Comparison of ENCODE assay signal across 18 cellular contexts in the genomic region with DNA sequence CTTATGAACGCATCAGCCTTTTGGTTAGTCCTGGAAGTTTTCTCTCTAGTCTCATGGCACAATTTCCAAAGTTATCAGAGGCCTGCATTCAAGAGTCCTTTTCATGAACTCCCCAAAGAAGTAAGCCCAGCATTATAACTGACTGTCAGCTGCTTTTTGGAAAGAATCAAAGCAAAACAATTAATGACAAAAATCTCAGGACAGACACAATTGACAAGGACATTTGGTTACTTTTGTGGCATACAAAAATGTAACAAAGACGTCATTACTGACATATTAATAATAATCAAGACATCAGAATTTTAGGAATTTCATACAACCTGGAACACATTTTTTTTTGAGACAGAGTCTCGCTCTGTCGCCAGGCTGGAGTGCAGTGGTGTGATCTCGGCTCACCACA.
"Had no signal": no experiment of that assay in that cellular context is flagged by ENCODE, and none has a peak within 500 bp of the region (broad histone marks: within the 10 kb centered on the region; RNA-seq: fewer than 3 reads in every experiment).

No MANE protein-coding gene starts in this region.

- H3K9me3 ChIP-seq: tibial nerve, vagina had no signal

- H3K4me3 Mint-ChIP-seq: activated CD4-positive, alpha-beta T cell treated with anti-CD3 and anti-CD28 coated beads, Interleukin-2, amount 10 ng/mL, durations not matched to agents 7 days and 5 days; activated CD8-positive, alpha-beta T cell treated with anti-CD3 and anti-CD28 coated beads, Interleukin-2, amount 10 ng/mL, durations not matched to agents 7 days and 5 days; activated naive CD4-positive, alpha-beta T cell treated with anti-CD3 and anti-CD28 coated beads for 36 hours; activated T-cell treated with anti-CD3 and anti-CD28 coated beads, Interleukin-2, amount 50 U/mL, for 4 hours; effector memory CD8-positive, alpha-beta T cell; nephron progenitor cell; stimulated activated naive CD8-positive, alpha-beta T cell treated with anti-CD3 and anti-CD28 coated beads, Interleukin-15, Interleukin-2, amounts not matched to agents 100 ng/mL and 50 ng/mL, for 24 hours; T-cell had no signal

- H3K4me3 ChIP-seq: lung, tibial nerve, vagina had no signal

- ATAC-seq: activated CD8-positive, alpha-beta T cell treated with anti-CD3 and anti-CD28 coated beads, Interleukin-2, amount 10 ng/mL, durations not matched to agents 7 days and 5 days; activated T-cell treated with anti-CD3 and anti-CD28 coated beads, Interleukin-2, amount 50 U/mL, for 4 hours; effector memory CD8-positive, alpha-beta T cell; foreskin keratinocyte; left lobe of liver; T-cell had no signal

- H3K9me3 Mint-ChIP-seq: activated naive CD4-positive, alpha-beta T cell treated with anti-CD3 and anti-CD28 coated beads for 36 hours; activated T-cell treated with anti-CD3 and anti-CD28 coated beads, Interleukin-2, amount 50 U/mL, for 4 hours; effector memory CD8-positive, alpha-beta T cell; stimulated activated naive CD8-positive, alpha-beta T cell treated with anti-CD3 and anti-CD28 coated beads, Interleukin-15, Interleukin-2, amounts not matched to agents 100 ng/mL and 50 ng/mL, for 24 hours; T-cell had no signal

- DNase-seq: activated CD4-positive, alpha-beta T cell treated with anti-CD3 and anti-CD28 coated beads, Interleukin-2, amount 10 ng/mL, durations not matched to agents 7 days and 5 days; activated CD8-positive, alpha-beta T cell treated with anti-CD3 and anti-CD28 coated beads, Interleukin-2, amount 10 ng/mL, durations not matched to agents 7 days and 5 days; activated naive CD4-positive, alpha-beta T cell treated with anti-CD3 and anti-CD28 coated beads for 36 hours; activated T-cell treated with anti-CD3 and anti-CD28 coated beads, Interleukin-2, amount 50 U/mL, for 4 hours; effector memory CD8-positive, alpha-beta T cell; foreskin keratinocyte; kidney; nephron progenitor cell; occipital lobe; stimulated activated CD4-positive, alpha-beta T cell treated with anti-CD3 and anti-CD28 coated beads, Interleukin-2, amount 100 ng/mL, for 48 hours; T-cell; T1000 had no signal

- H3K27ac Mint-ChIP-seq: activated CD4-positive, alpha-beta T cell treated with anti-CD3 and anti-CD28 coated beads, Interleukin-2, amount 10 ng/mL, durations not matched to agents 7 days and 5 days; activated CD8-positive, alpha-beta T cell treated with anti-CD3 and anti-CD28 coated beads, Interleukin-2, amount 10 ng/mL, durations not matched to agents 7 days and 5 days; activated naive CD4-positive, alpha-beta T cell treated with anti-CD3 and anti-CD28 coated beads for 36 hours; nephron progenitor cell; stimulated activated naive CD8-positive, alpha-beta T cell treated with anti-CD3 and anti-CD28 coated beads, Interleukin-15, Interleukin-2, amounts not matched to agents 100 ng/mL and 50 ng/mL, for 24 hours; T-cell had no signal

- H3K27me3 Mint-ChIP-seq: activated CD4-positive, alpha-beta T cell treated with anti-CD3 and anti-CD28 coated beads, Interleukin-2, amount 10 ng/mL, durations not matched to agents 7 days and 5 days; effector memory CD8-positive, alpha-beta T cell; progenitor cell of endocrine pancreas; stimulated activated naive CD8-positive, alpha-beta T cell treated with anti-CD3 and anti-CD28 coated beads, Interleukin-15, Interleukin-2, amounts not matched to agents 100 ng/mL and 50 ng/mL, for 24 hours; T-cell had no signal

- H3K4me1 Mint-ChIP-seq: activated CD4-positive, alpha-beta T cell treated with anti-CD3 and anti-CD28 coated beads, Interleukin-2, amount 10 ng/mL, durations not matched to agents 7 days and 5 days; nephron progenitor cell had no signal
